Comparison of ENCODE assay signal across 21 cellular contexts in the genomic region with DNA sequence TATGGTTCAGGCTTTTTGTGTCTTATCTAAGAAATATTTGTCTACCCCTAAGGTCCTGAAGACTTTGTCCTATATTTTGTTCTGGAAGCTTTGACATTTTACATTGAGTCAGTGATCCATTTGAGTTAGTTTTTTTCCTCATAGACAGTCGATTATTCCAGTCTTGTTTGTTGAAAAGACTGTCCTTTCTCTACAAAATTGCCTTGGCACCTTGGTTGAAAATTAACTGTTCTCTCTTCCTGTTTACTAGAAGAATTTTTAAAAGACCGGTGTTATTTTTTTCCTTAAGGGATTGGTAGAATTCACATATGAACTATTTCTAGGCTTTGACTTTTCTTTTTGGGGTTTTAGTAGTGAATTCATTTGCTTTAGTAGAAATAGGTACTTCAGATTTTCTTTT.
"Had no signal": no experiment of that assay in that cellular context is flagged by ENCODE, and none has a peak within 500 bp of the region (broad histone marks: within the 10 kb centered on the region; RNA-seq: fewer than 3 reads in every experiment).

No MANE protein-coding gene starts in this region.

- ATAC-seq: activated CD8-positive, alpha-beta T cell treated with anti-CD3 and anti-CD28 coated beads, Interleukin-2, amount 10 ng/mL, durations not matched to agents 7 days and 5 days; activated T-cell treated with anti-CD3 and anti-CD28 coated beads, Interleukin-2, amount 50 U/mL, for 72 hours; gastrocnemius medialis; left lung; mucosa of descending colon; right cardiac atrium had no signal

- H3K27me3 ChIP-seq: colonic mucosa, gastrocnemius medialis, left lung, upper lobe of left lung had no signal

- DNase-seq: activated B cell treated with CpG ODN at 0.5 μM for 24 hours; activated CD8-positive, alpha-beta T cell treated with anti-CD3 and anti-CD28 coated beads, Interleukin-2, amount 10 ng/mL, durations not matched to agents 7 days and 5 days; activated naive CD4-positive, alpha-beta T cell treated with Interleukin-2 at 50 U/mL for 16 hours; activated T-cell treated with anti-CD3 and anti-CD28 coated beads for 4 hours; activated T-cell treated with anti-CD3 and anti-CD28 coated beads, Interleukin-2, amount 50 U/mL, for 72 hours; anterior cingulate cortex; colonic mucosa; effector CD8-positive, alpha-beta T cell; erythroblast; gastrocnemius medialis; hypothalamus; kidney glomerular epithelial cell; left lung; mucosa of descending colon; occipital lobe; right cardiac atrium; stimulated activated CD4-positive, alpha-beta T cell treated with anti-CD3 and anti-CD28 coated beads, Interleukin-12 subunit alpha, Interleukin-12 subunit beta, amount 100 ng/mL, for 4 hours; stimulated activated CD4-positive, alpha-beta T cell treated with anti-CD3 and anti-CD28 coated beads, Interleukin-4, amount 100 ng/mL, for 1 hour; T-helper 1 cell; upper lobe of left lung had no signal

- H3K36me3 ChIP-seq: colonic mucosa, gastrocnemius medialis, left lung had no signal

- FAIRE-seq: bronchial epithelial cell had no signal

- H3K4me1 ChIP-seq: colonic mucosa, left lung had no signal

- H3K9me3 ChIP-seq: colonic mucosa, gastrocnemius medialis, left lung, mucosa of descending colon, upper lobe of left lung had no signal

- H3K4me3 ChIP-seq: colonic mucosa, gastrocnemius medialis, left lung, mucosa of descending colon, upper lobe of left lung had no signal

- H3K27ac ChIP-seq: colonic mucosa, left lung, upper lobe of left lung had no signal
